14 cellular contexts compared by ENCODE assay signal in genomic region chr5:97355775-97356174, GRCh38.
A peak's percentile ranks its signal among the peaks of the same experiment; 100 is the strongest.
DNase-seq lines count a peak whose midpoint lies in the region; ATAC-seq, FAIRE-seq and TF ChIP-seq lines count a peak whose summit lies in the region.
"Had no signal": no experiment of that assay in that cellular context is flagged by ENCODE, and none has a peak within 500 bp of the region (broad histone marks: within the 10 kb centered on the region; RNA-seq: fewer than 3 reads in every experiment).

No MANE protein-coding gene starts in this region.

- H3K27ac ChIP-seq in ovary = no peak overlapping the region
- H3K27ac ChIP-seq in brain microvascular endothelial cell = no peak overlapping the region
- H3K27ac ChIP-seq: VCaP had no signal

- no peak overlapping the region for H3K27ac Mint-ChIP-seq in T-helper 17 cell
- H3K27ac Mint-ChIP-seq: activated T-helper 1 cell treated with anti-CD3 and anti-CD28 coated beads, Interleukin-12 subunit alpha, Interleukin-12 subunit beta, Interleukin-2, Interleukin-4 antibody, amounts not matched to agents 30 ng/mL and 10 ng/mL and 1 ng/mL, durations not matched to agents 14 hours and 24 hours and 36 hours; stimulated activated effector memory CD8-positive, alpha-beta T cell treated with anti-CD3 and anti-CD28 coated beads, Interleukin-12 subunit alpha, Interleukin-12 subunit beta, amount 100 ng/mL, for 72 hours had no signal

- no peaks in the 10 kb centered on the region for H3K4me1 ChIP-seq in ovary (ENCODE audit: insufficient read depth)

- ATAC-seq in GM19438 (IDR thresholded peaks at IDR 0.05; ENCODE audit: low read depth, unreplicated experiment) (peak; percentile 78), HG02852 (IDR thresholded peaks at IDR 0.05; ENCODE audit: unreplicated experiment) (peak; percentile 98), HG03520 (IDR thresholded peaks at IDR 0.05; ENCODE audit: unreplicated experiment) (peak; percentile 97), T-helper 17 cell (no peak)
- ATAC-seq: stimulated activated effector memory CD8-positive, alpha-beta T cell treated with anti-CD3 and anti-CD28 coated beads, Interleukin-12 subunit alpha, Interleukin-12 subunit beta, amount 100 ng/mL, for 72 hours had no signal

- in situ Hi-C loops in brain microvascular endothelial cell (cut with HindIII; ENCODE audit: low pct_ligation_motif_present, low sequenced_read_pairs) = no loop called here

- H3K9me3 ChIP-seq in T-helper 17 cell (ENCODE audit: control insufficient read depth, low read length, poor library complexity, severe bottlenecking) (no peaks in the 10 kb centered on the region), ovary (no peaks in the 10 kb centered on the region)

- intact Hi-C loops in ovary (cut with DNase I) = no loop called here

- no peaks in the 10 kb centered on the region for H3K27me3 Mint-ChIP-seq in T-helper 17 cell

- no peak for TF ChIP-seq CTCF in ovary (IDR thresholded peaks at IDR 0.05)
- no peak for TF ChIP-seq CTCF in brain microvascular endothelial cell (IDR thresholded peaks at IDR 0.05; ENCODE audit: low read depth, low read length, missing control alignments)

- TF ChIP-seq EP300 in ovary (IDR thresholded peaks at IDR 0.05) = no peak

- H3K4me3 ChIP-seq in H7 (ENCODE audit: insufficient read depth, low read depth, low read length) (no peak overlapping the region), ovary (no peak overlapping the region), brain microvascular endothelial cell (ENCODE audit: low read depth, low read length) (no peak overlapping the region)

- TF ChIP-seq POLR2A in GM12891 (IDR thresholded peaks at IDR 0.05; ENCODE audit: low read depth, low read length) = no peak; the same call in 1 of the 2 replicates
- no peak for TF ChIP-seq POLR2A in ovary (IDR thresholded peaks at IDR 0.05)

- H3K4me3 Mint-ChIP-seq in T-helper 17 cell = no peak overlapping the region
- H3K4me3 Mint-ChIP-seq: activated T-helper 1 cell treated with anti-CD3 and anti-CD28 coated beads, Interleukin-12 subunit alpha, Interleukin-12 subunit beta, Interleukin-2, Interleukin-4 antibody, amounts not matched to agents 30 ng/mL and 10 ng/mL and 1 ng/mL, durations not matched to agents 14 hours and 24 hours and 36 hours; stimulated activated effector memory CD8-positive, alpha-beta T cell treated with anti-CD3 and anti-CD28 coated beads, Interleukin-12 subunit alpha, Interleukin-12 subunit beta, amount 100 ng/mL, for 72 hours had no signal

- H3K27me3 ChIP-seq in H7 (ENCODE audit: control insufficient read depth, insufficient read depth, low read length) (no peaks in the 10 kb centered on the region), ovary (no peaks in the 10 kb centered on the region), brain microvascular endothelial cell (replicated peaks) (no peaks in the 10 kb centered on the region)

- FAIRE-seq in GM12891 (lab: Jason Lieb, UNC) = peak; percentile 94

- no peaks in the 10 kb centered on the region for H3K36me3 ChIP-seq in H7 (replicated peaks; ENCODE audit: control insufficient read depth, insufficient read depth, low read length)
- no peaks in the 10 kb centered on the region for H3K36me3 ChIP-seq in ovary
- H3K36me3 ChIP-seq in brain microvascular endothelial cell (replicated peaks) = no peaks in the 10 kb centered on the region

- H3K4me1 Mint-ChIP-seq in T-helper 17 cell = no peaks in the 10 kb centered on the region
- H3K4me1 Mint-ChIP-seq: stimulated activated effector memory CD8-positive, alpha-beta T cell treated with anti-CD3 and anti-CD28 coated beads, Interleukin-12 subunit alpha, Interleukin-12 subunit beta, amount 100 ng/mL, for 72 hours had no signal

- H3K36me3 Mint-ChIP-seq in T-helper 17 cell (ENCODE audit: low read depth) = no peaks in the 10 kb centered on the region
- H3K36me3 Mint-ChIP-seq: stimulated activated effector memory CD8-positive, alpha-beta T cell treated with anti-CD3 and anti-CD28 coated beads, Interleukin-12 subunit alpha, Interleukin-12 subunit beta, amount 100 ng/mL, for 72 hours had no signal

- WGBS in ovary, 3 donors = 80 to 87% (median 83%) methylated on average over 4 of the region's 4 CpGs

- DNase-seq in GM12891 (ENCODE audit: insufficient read length, low spot score) = peak; percentile 13
- no peak for DNase-seq in T-helper 17 cell
- DNase-seq in H7 = no peak
- no peak for DNase-seq in ovary
- no peak for DNase-seq in brain microvascular endothelial cell
- DNase-seq: caudate nucleus, islet precursor cell, NCI-H1105 had no signal

TF ChIP-seq in GM12891, 5 proteins besides CTCF, POLR2A, EP300 and RAD21:
- TF ChIP-seq SPI1 (IDR thresholded peaks at IDR 0.05; ENCODE audit: low read depth, low read length) (peak; percentile 63), PAX5 (IDR thresholded peaks at IDR 0.05; ENCODE audit: insufficient read depth, low read length, severe bottlenecking) (no peak), TAF1 (IDR thresholded peaks at IDR 0.05; ENCODE audit: low read depth, low read length) (no peak), POU2F2 (IDR thresholded peaks at IDR 0.05; ENCODE audit: low read depth, low read length) (0 out of 2 replicates have a peak, but pooled peaks have one; percentile 54), POLR2AphosphoS5 (IDR thresholded peaks at IDR 0.05; ENCODE audit: low read depth, low read length) (no peak)
TF ChIP-seq in GM12891: peak in this region for 2.
